Comparison of ENCODE assay signal across 10 cellular contexts in the genomic region with DNA sequence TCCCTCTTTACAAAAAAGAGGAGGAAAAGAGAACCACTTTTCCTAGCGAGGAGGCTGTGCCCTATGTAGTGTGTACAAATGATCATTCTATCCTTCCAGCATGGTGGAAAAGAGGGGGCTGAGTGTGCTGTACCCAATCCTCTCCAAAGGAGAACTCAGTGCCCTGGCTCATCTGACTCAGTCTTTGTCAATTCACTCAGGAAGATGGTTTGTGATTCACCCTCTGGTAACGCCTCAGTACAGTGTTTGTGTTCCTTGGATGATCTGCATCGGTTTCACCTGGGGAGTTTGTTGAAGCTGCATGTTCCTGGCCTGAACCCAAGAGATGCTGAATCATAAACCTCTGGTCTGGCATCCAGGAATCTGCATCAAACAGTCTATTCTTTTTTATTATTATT.
DNase-seq lines count a peak whose midpoint lies in the region; ATAC-seq lines count a peak whose summit lies in the region.
"Had no signal": no experiment of that assay in that cellular context is flagged by ENCODE, and none has a peak within 500 bp of the region (broad histone marks: within the 10 kb centered on the region; RNA-seq: fewer than 3 reads in every experiment).

No MANE protein-coding gene starts in this region.

- ATAC-seq in effector memory CD8-positive, alpha-beta T cell (replicated peaks): no peak

- in situ Hi-C loops in HAP-1 (cut with MboI; ENCODE audit: low sequenced_read_pairs): loop anchor here (25.0 kb wide), 2 partner anchors 693 to 843 kb away; no protein-coding TSS in a partner anchor

- intact Hi-C loops in head of caudate nucleus (cut with DNase I): no loop called here

- H3K4me3 ChIP-seq in HAP-1: no peak overlapping the region

- H3K36me3 ChIP-seq in HAP-1 (replicated peaks): no peaks in the 10 kb centered on the region

- H3K4me3 Mint-ChIP-seq in effector memory CD8-positive, alpha-beta T cell: no peak overlapping the region

- H3K4me1 Mint-ChIP-seq in effector memory CD8-positive, alpha-beta T cell (ENCODE audit: low read depth in 2 of 2): no peaks in the 10 kb centered on the region

- H3K27ac Mint-ChIP-seq in effector memory CD8-positive, alpha-beta T cell: no peak overlapping the region
- H3K27ac Mint-ChIP-seq: activated T-helper 2 cell treated with anti-CD3 and anti-CD28 coated beads, Interferon-gamma antibody, Interleukin-2, Interleukin-4, amounts not matched to agents 10 μg/mL and 5 μg/mL and 100 μg/mL, durations not matched to agents 14 hours and 24 hours and 36 hours had no signal

- no peaks in the 10 kb centered on the region for H3K9me3 Mint-ChIP-seq in effector memory CD8-positive, alpha-beta T cell
- H3K9me3 Mint-ChIP-seq: activated T-helper 2 cell treated with anti-CD3 and anti-CD28 coated beads, Interferon-gamma antibody, Interleukin-2, Interleukin-4, amounts not matched to agents 10 μg/mL and 5 μg/mL and 100 μg/mL, durations not matched to agents 14 hours and 24 hours and 36 hours had no signal

- no peaks in the 10 kb centered on the region for H3K36me3 Mint-ChIP-seq in effector memory CD8-positive, alpha-beta T cell (ENCODE audit: insufficient read depth)

- DNase-seq in activated T-cell treated with anti-CD3 and anti-CD28 coated beads for 48 hours (ENCODE audit: low read depth) (peak; percentile 18), activated T-cell treated with anti-CD3 and anti-CD28 coated beads for 4 hours (no peak), SW 1271 (lab: John Stamatoyannopoulos, UW) (peak; percentile 48 to 71), head of caudate nucleus (peak in 34 of 42 donors; percentile 35 to 90 (median 66)), stromal cell of bone marrow (ENCODE audit: low read depth) (peak; percentile 85), HAP-1 (ENCODE audit: low spot score in 2 of 2) (no peak)
- DNase-seq in effector memory CD8-positive, alpha-beta T cell: no peak
- DNase-seq in stimulated activated naive CD4-positive, alpha-beta T cell treated with Interleukin-2 at 50 U/mL for 16 hours (lab: John Stamatoyannopoulos, UW): no peak

- H3K9me3 ChIP-seq in HAP-1: no peaks in the 10 kb centered on the region

- no peaks in the 10 kb centered on the region for H3K4me1 ChIP-seq in HAP-1
- H3K4me1 ChIP-seq: parathyroid adenoma had no signal

- peaks cover 15% of the 10 kb centered on the region for H3K27me3 ChIP-seq in HAP-1 (ENCODE audit: low read depth)

- peaks cover 8 to 11% of the 10 kb centered on the region in 2 donors for H3K27me3 Mint-ChIP-seq in effector memory CD8-positive, alpha-beta T cell

Comparison
In these comparisons a context has a peak if more than half of its experiments do, and no peak if none do; other contexts are left out.
1. DNase-seq: peak in activated T-cell treated with anti-CD3 and anti-CD28 coated beads for 48 hours (single experiment), SW 1271 (2 of 2), head of caudate nucleus (34 of 42) and stromal cell of bone marrow (single experiment); none in activated T-cell treated with anti-CD3 and anti-CD28 coated beads for 4 hours (single experiment), effector memory CD8-positive, alpha-beta T cell (0 of 3), HAP-1 (0 of 2) and stimulated activated naive CD4-positive, alpha-beta T cell treated with Interleukin-2 at 50 U/mL for 16 hours (single experiment).